Comparison of ENCODE assay signal across 8 cellular contexts in the genomic region with DNA sequence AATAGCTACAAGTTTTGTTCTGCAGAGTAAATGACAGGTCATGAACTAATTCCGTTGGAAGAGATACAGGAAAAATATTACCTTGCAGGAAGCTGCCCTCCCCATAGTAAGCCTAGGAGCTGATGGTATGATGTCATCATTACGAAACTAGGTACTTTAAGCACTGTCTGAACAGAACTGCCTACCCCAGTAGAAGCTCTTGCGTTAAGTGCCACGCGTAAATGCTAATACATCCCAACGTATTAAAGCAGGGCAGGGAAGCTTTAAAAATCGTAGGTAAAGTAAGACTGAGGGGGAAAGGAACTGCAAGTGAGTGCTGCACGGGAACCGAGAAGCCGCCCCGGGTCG. TPM values are rescaled to one million over a fixed set of nuclear protein-coding genes. Genes with fewer than 3 reads are reported as not detected.
DNase-seq lines count a peak whose midpoint lies in the region; ATAC-seq and TF ChIP-seq lines count a peak whose summit lies in the region.

No MANE protein-coding gene starts in this region.

- TF ChIP-seq CTCF in AG04450 (IDR thresholded peaks at IDR 0.05; ENCODE audit: low read depth, low read length): no peak
- no peak for TF ChIP-seq CTCF in right atrium auricular region (IDR thresholded peaks at IDR 0.05)

- CTCF ChIA-PET in AG04450 (lab: Charles Lee): interaction anchor here (1.0 to 1.5 kb wide), 2 partner anchors 20 to 33 kb away, joined by 3 to 8 read pairs; no protein-coding TSS in a partner anchor

- H3K36me3 ChIP-seq in adipocyte (ENCODE audit: control insufficient read depth, insufficient read depth, low read length, severe bottlenecking): no peaks in the 10 kb centered on the region
- no peaks in the 10 kb centered on the region for H3K36me3 ChIP-seq in right atrium auricular region

- POLR2A ChIA-PET in AG04450 (lab: Yijun Ruan, JAX): interaction anchor here (0.6 to 1.3 kb wide), 6 partner anchors 9 to 376 kb away, joined by 3 to 5 read pairs (median 3); a partner anchor contains a TSS

- H3K4me3 ChIP-seq in AG04450 (ENCODE audit: low read depth, low read length): peak overlapping the region; percentile 96
- H3K4me3 ChIP-seq in adipocyte (ENCODE audit: low read length): peak overlapping the region; percentile 96
- H3K4me3 ChIP-seq in right atrium auricular region: peak overlapping the region; percentile 97 to 98

- H3K9ac ChIP-seq in adipocyte (ENCODE audit: low read length): peak overlapping the region; percentile 93

- peak; percentile 20 for DNase-seq in AG04450 (ENCODE audit: low read depth, low spot score)
- DNase-seq in NCI-H2196 treated with DMSO at 0.1 percent for 48 hours (lab: John Stamatoyannopoulos, UW; ENCODE audit: unreplicated experiment): peak; percentile 2
- DNase-seq in adipocyte (ENCODE audit: low read depth): peak; percentile 81
- DNase-seq in right atrium auricular region (ENCODE audit: low spot score): no peak
- DNase-seq in sciatic nerve (ENCODE audit: low spot score): no peak
- DNase-seq in stimulated activated CD4-positive, alpha-beta T cell treated with anti-CD3 and anti-CD28 coated beads, Interleukin-15, amount 100 ng/mL, for 24 hours: no peak

- H3K27ac ChIP-seq in AG04450 (ENCODE audit: low read depth, low read length) (peak overlapping the region; percentile 62), right atrium auricular region (peak overlapping the region; percentile 87 to 91)

- H3K9me3 ChIP-seq in AG04450 (ENCODE audit: control insufficient read depth, insufficient read depth, low read length): no peaks in the 10 kb centered on the region
- no peaks in the 10 kb centered on the region for H3K9me3 ChIP-seq in adipocyte (ENCODE audit: control insufficient read depth, low read length)
- no peaks in the 10 kb centered on the region for H3K9me3 ChIP-seq in right atrium auricular region

- peaks cover 6% of the 10 kb centered on the region for H3K4me1 ChIP-seq in adipocyte (ENCODE audit: control insufficient read depth, insufficient read depth, low read length)
- peaks cover 0 to 10% of the 10 kb centered on the region in 2 donors for H3K4me1 ChIP-seq in right atrium auricular region

- H3K27me3 ChIP-seq in AG04450 (ENCODE audit: control insufficient read depth, insufficient read depth, low read length): no peaks in the 10 kb centered on the region
- H3K27me3 ChIP-seq in adipocyte (replicated peaks; ENCODE audit: control insufficient read depth, insufficient read depth, low read length): no peaks in the 10 kb centered on the region
- no peaks in the 10 kb centered on the region for H3K27me3 ChIP-seq in right atrium auricular region

- ATAC-seq in GM18861 (IDR thresholded peaks at IDR 0.05; ENCODE audit: unreplicated experiment) (peak; percentile 53), HG03039 (IDR thresholded peaks at IDR 0.05; ENCODE audit: unreplicated experiment) (peak; percentile 50), sciatic nerve (peak; percentile 52)

- intact Hi-C loops in sciatic nerve (cut with DNase I): no loop called here

RNA-seq across cellular contexts. Expression of a gene that starts 0.6 kb away (rescaled TPM):
- polyA plus RNA-seq in AG04450 (2011; rRNA removed): 21.2 and 30.5 TPM in 2 replicates
- polyA minus RNA-seq in AG04450 (2011; rRNA and poly(A)+ RNA removed): 14.7 and 27.8 TPM in 2 replicates
- 10 to 100 TPM; 17.3 to 25.6 TPM for total RNA-seq in right atrium auricular region
- 44.9 TPM for total RNA-seq in sciatic nerve

RNA-seq across cellular contexts. Expression of a gene that starts 37.3 kb away (rescaled TPM):
- not detected in 2 replicates for polyA plus RNA-seq in AG04450 (2011; rRNA removed)
- polyA minus RNA-seq in AG04450 (2011; rRNA and poly(A)+ RNA removed): not detected in 2 replicates
- total RNA-seq in right atrium auricular region: 1 to 10 TPM in 1 of 2 donors, under 1 TPM in 1; 0.59 to 3.1 TPM
- total RNA-seq in sciatic nerve: 0.22 TPM

Comparison
In these comparisons a context has a peak if more than half of its experiments do, and no peak if none do; other contexts are left out.
1. DNase-seq: peak in AG04450 (single experiment), NCI-H2196 treated with DMSO at 0.1 percent for 48 hours (single experiment) and adipocyte (single experiment); none in right atrium auricular region (single experiment), sciatic nerve (single experiment) and stimulated activated CD4-positive, alpha-beta T cell treated with anti-CD3 and anti-CD28 coated beads, Interleukin-15, amount 100 ng/mL, for 24 hours (single experiment).
2. Peak in every context shown above with its lines, with median percentiles within 50 percentile points of each other: H3K4me3 ChIP-seq and ATAC-seq.